1 cellular context compared by ENCODE assay signal in genomic region chr3:106830334-106830733, GRCh38.
TF ChIP-seq lines count a peak whose summit lies in the region.

No MANE protein-coding gene starts in this region.

TF ChIP-seq in WTC11, 78 proteins besides CTCF, POLR2A, EP300 and RAD21 (continued from another document):
- TF ChIP-seq, protein P1, sequence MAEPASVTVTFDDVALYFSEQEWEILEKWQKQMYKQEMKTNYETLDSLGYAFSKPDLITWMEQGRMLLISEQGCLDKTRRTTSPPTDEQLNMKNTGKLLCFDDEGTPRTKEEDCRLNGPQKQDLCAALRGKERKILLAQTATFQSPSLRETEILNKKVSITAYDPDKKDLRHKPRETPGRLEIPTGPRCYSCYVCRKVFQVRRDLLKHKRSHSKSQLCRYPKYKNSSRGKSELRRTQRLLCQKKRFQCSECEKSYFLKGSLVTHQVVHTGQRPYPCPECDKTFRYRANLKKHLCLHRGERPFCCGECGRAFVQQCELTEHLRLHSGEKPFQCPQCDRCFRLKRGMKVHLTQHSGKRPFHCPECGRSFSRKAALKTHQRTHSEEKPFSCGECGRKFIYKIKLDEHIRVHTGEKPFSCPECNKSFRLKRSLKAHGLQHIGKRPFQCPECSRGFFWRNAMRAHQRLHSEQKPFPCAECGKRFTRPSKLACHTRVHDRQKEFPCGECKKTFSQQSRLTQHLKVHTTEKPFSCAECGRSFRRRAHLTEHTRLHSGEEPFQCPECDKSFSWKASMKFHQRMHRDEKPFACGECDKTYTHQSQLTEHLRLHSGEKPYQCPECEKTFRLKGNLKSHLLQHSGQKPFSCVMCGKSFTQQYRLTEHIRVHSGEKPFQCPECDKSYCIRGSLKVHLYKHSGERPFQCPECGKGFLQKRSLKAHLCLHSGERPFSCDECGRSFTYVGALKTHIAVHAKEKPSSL (CRISPR knock-in tag; conservative IDR thresholded peaks at IDR 0.05), result 0 out of 2 replicates have a peak, but pooled peaks have one; percentile 24
- TF ChIP-seq FOXK1 (CRISPR knock-in tag; IDR thresholded peaks at IDR 0.05) (no peak), E2F1 (CRISPR knock-in tag; IDR thresholded peaks at IDR 0.05) (no peak), ZNF532 (CRISPR knock-in tag; IDR thresholded peaks at IDR 0.05; ENCODE audit: borderline replicate concordance) (0 out of 2 replicates have a peak, but pooled peaks have one; percentile 18), ETV6 (CRISPR knock-in tag; IDR thresholded peaks at IDR 0.05) (peak; percentile 79), ZNF423 (CRISPR knock-in tag; IDR thresholded peaks at IDR 0.05) (peak; percentile 54; the same call in 1 of the 2 replicates)
- TF ChIP-seq, protein P2, sequence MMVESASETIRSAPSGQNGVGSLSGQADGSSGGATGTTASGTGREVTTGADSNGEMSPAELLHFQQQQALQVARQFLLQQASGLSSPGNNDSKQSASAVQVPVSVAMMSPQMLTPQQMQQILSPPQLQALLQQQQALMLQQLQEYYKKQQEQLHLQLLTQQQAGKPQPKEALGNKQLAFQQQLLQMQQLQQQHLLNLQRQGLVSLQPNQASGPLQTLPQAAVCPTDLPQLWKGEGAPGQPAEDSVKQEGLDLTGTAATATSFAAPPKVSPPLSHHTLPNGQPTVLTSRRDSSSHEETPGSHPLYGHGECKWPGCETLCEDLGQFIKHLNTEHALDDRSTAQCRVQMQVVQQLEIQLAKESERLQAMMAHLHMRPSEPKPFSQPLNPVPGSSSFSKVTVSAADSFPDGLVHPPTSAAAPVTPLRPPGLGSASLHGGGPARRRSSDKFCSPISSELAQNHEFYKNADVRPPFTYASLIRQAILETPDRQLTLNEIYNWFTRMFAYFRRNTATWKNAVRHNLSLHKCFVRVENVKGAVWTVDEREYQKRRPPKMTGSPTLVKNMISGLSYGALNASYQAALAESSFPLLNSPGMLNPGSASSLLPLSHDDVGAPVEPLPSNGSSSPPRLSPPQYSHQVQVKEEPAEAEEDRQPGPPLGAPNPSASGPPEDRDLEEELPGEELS (CRISPR knock-in tag; IDR thresholded peaks at IDR 0.05), result peak; percentile 72; the same call in 1 of the 2 replicates
